ENCODE assay signal across 19 cellular contexts in genomic region chr13:39474600-39474999, GRCh38.
DNase-seq lines count a peak whose midpoint lies in the region; ATAC-seq and TF ChIP-seq lines count a peak whose summit lies in the region.
"Had no signal": no experiment of that assay in that cellular context is flagged by ENCODE, and none has a peak within 500 bp of the region (broad histone marks: within the 10 kb centered on the region; RNA-seq: fewer than 3 reads in every experiment).

No MANE protein-coding gene starts in this region.

- BruUV-seq in PC-3 (replicated peaks; lab: Mats Ljungman, UMichigan) = no TSS peak

- TF ChIP-seq CTCF in SK-N-SH (IDR thresholded peaks at IDR 0.05) (no peak), glutamatergic neuron (IDR thresholded peaks at IDR 0.05; ENCODE audit: partially characterized antibody, unreplicated experiment) (no peak), PC-3 (conservative IDR thresholded peaks at IDR 0.05; ENCODE audit: low read depth, low read length) (no peak)

- CTCF ChIA-PET in SK-N-SH (lab: Yijun Ruan, JAX) (interaction anchor here (0.9 kb wide), 1 partner anchor 14 kb away, joined by 3 read pairs; no protein-coding TSS in a partner anchor), PC-3 (lab: Charles Lee) (interaction anchor here (0.5 kb wide), 1 partner anchor 130 kb away, joined by 3 read pairs; no protein-coding TSS in a partner anchor)

- H3K4me1 ChIP-seq in SK-N-SH (ENCODE audit: control insufficient read depth in 1 of 2, insufficient read depth in 2 of 2, low read depth in 1 of 2, low read length in 1 of 2) (no peaks in the 10 kb centered on the region; a peak in 1 of 4 replicates), PC-3 (ENCODE audit: insufficient read depth, low read length) (no peaks in the 10 kb centered on the region)
- H3K4me1 ChIP-seq: BLaER1 had no signal

- ATAC-seq in SK-N-SH treated with all-trans-retinoic acid at 6 μM for 48 hours (no peak), left ventricle myocardium superior (peak; percentile 55), PC-3 (no peak)
- peak; percentile 56 for ATAC-seq in stimulated activated memory B cell treated with anti-CD40 and anti-IgM and Interleukin-4, amounts not matched to agents 10 μg/mL and 1 μg/mL and 100 μg/mL, for 72 hours
- ATAC-seq: GM12878 had no signal

- H3K79me2 ChIP-seq in SK-N-SH (ENCODE audit: insufficient read depth) (no peaks in the 10 kb centered on the region), PC-3 (ENCODE audit: low read length) (no peaks in the 10 kb centered on the region)

- H3K9me3 ChIP-seq in SK-N-SH = no peaks in the 10 kb centered on the region
- H3K9me3 ChIP-seq in PC-3 (ENCODE audit: low read length) = no peaks in the 10 kb centered on the region
- H3K9me3 ChIP-seq: BLaER1 had no signal

- H3K4me2 ChIP-seq in SK-N-SH (no peak overlapping the region), PC-3 (ENCODE audit: low read length) (no peak overlapping the region)
- H3K4me2 ChIP-seq: BLaER1 had no signal

- H3K9me2 ChIP-seq in SK-N-SH = no peaks in the 10 kb centered on the region
- no peaks in the 10 kb centered on the region for H3K9me2 ChIP-seq in PC-3 (replicated peaks; ENCODE audit: low read length)

- H3K9me3 Mint-ChIP-seq in glutamatergic neuron (ENCODE audit: unreplicated experiment) = peaks cover 3% of the 10 kb centered on the region
- no peaks in the 10 kb centered on the region for H3K9me3 Mint-ChIP-seq in stimulated activated memory B cell treated with anti-CD40 and anti-IgM and Interleukin-4, amounts not matched to agents 10 μg/mL and 1 μg/mL and 100 μg/mL, for 72 hours
- H3K9me3 Mint-ChIP-seq: HFFc6 had no signal

- H3K27ac Mint-ChIP-seq in glutamatergic neuron (ENCODE audit: unreplicated experiment) = peak overlapping the region; percentile 45
- no peak overlapping the region for H3K27ac Mint-ChIP-seq in stimulated activated memory B cell treated with anti-CD40 and anti-IgM and Interleukin-4, amounts not matched to agents 10 μg/mL and 1 μg/mL and 100 μg/mL, for 72 hours
- H3K27ac Mint-ChIP-seq: CD4-positive, alpha-beta memory T cell; HFFc6 had no signal

- intact Hi-C loops in left ventricle myocardium superior (cut with micrococcal nuclease) (no loop called here), cardiac septum (cut with DNase I) (no loop called here), PC-3 (cut with micrococcal nuclease) (no loop called here)

- no peak overlapping the region for H3K27ac ChIP-seq in SK-N-SH (ENCODE audit: low read depth in 2 of 2, low read length in 1 of 2)
- H3K27ac ChIP-seq in PC-3 (ENCODE audit: low read length) = no peak overlapping the region
- H3K27ac ChIP-seq: 22Rv1, BLaER1, HL-60 had no signal

- H2AFZ ChIP-seq in SK-N-SH (ENCODE audit: low read depth) (no peak overlapping the region), PC-3 (ENCODE audit: low read length) (no peak overlapping the region)

- H3K4me3 ChIP-seq in SK-N-SH (ENCODE audit: low read depth in 2 of 2, low read length in 1 of 2) (no peak overlapping the region), PC-3 (ENCODE audit: low read length) (no peak overlapping the region)
- H3K4me3 ChIP-seq: BLaER1, GM12878 had no signal

- no peak overlapping the region for H3K9ac ChIP-seq in SK-N-SH
- no peak overlapping the region for H3K9ac ChIP-seq in PC-3 (ENCODE audit: low read length)
- H3K9ac ChIP-seq: BLaER1 had no signal

- POLR2A ChIA-PET in SK-N-SH (lab: Yijun Ruan, JAX) (no interaction called here), PC-3 (lab: Charles Lee; ENCODE audit: unreplicated experiment) (no interaction called here)

- 94% methylated on average over 2 of the region's 2 CpGs for WGBS in SK-N-SH (ENCODE audit: low lambda C conversion rate)

- DNase-seq in SK-N-SH (no peak), left ventricle myocardium superior (no peak), cardiac septum (ENCODE audit: low spot score) (no peak), glutamatergic neuron (no peak), DMS53 treated with DMSO at 0.1 percent for 48 hours (lab: John Stamatoyannopoulos, UW; ENCODE audit: unreplicated experiment) (no peak), PC-3 (no peak)
- DNase-seq: CD4-positive, alpha-beta memory T cell; DMS153; DMS79 treated with DMSO at 0.1 percent for 48 hours; GF-D8; HCEC 1CT; HFFc6 had no signal

- peaks cover 19% of the 10 kb centered on the region for H3K4me1 Mint-ChIP-seq in glutamatergic neuron (ENCODE audit: low read depth, unreplicated experiment)
- H3K4me1 Mint-ChIP-seq in stimulated activated memory B cell treated with anti-CD40 and anti-IgM and Interleukin-4, amounts not matched to agents 10 μg/mL and 1 μg/mL and 100 μg/mL, for 72 hours = no peaks in the 10 kb centered on the region
- H3K4me1 Mint-ChIP-seq: CD14-positive monocyte; CD4-positive, alpha-beta memory T cell had no signal

- no peaks in the 10 kb centered on the region for H3F3A ChIP-seq in SK-N-SH (replicated peaks; ENCODE audit: insufficient read depth)
- H3F3A ChIP-seq in PC-3 (ENCODE audit: low read length, unreplicated experiment) = no peaks in the 10 kb centered on the region

- no peak overlapping the region for H3K4me3 Mint-ChIP-seq in glutamatergic neuron (ENCODE audit: unreplicated experiment)
- no peak overlapping the region for H3K4me3 Mint-ChIP-seq in stimulated activated memory B cell treated with anti-CD40 and anti-IgM and Interleukin-4, amounts not matched to agents 10 μg/mL and 1 μg/mL and 100 μg/mL, for 72 hours
- H3K4me3 Mint-ChIP-seq: CD14-positive monocyte; CD4-positive, alpha-beta memory T cell; HFFc6 had no signal

- H3K27me3 ChIP-seq in SK-N-SH (ENCODE audit: insufficient read depth) (no peaks in the 10 kb centered on the region), PC-3 (ENCODE audit: low read length) (no peaks in the 10 kb centered on the region)
- H3K27me3 ChIP-seq: BLaER1 had no signal

- peaks cover 3% of the 10 kb centered on the region for H3K27me3 Mint-ChIP-seq in glutamatergic neuron (ENCODE audit: unreplicated experiment)
- peaks cover 8% of the 10 kb centered on the region for H3K27me3 Mint-ChIP-seq in stimulated activated memory B cell treated with anti-CD40 and anti-IgM and Interleukin-4, amounts not matched to agents 10 μg/mL and 1 μg/mL and 100 μg/mL, for 72 hours

- no peaks in the 10 kb centered on the region for H3K36me3 Mint-ChIP-seq in glutamatergic neuron (ENCODE audit: unreplicated experiment)
- H3K36me3 Mint-ChIP-seq in stimulated activated memory B cell treated with anti-CD40 and anti-IgM and Interleukin-4, amounts not matched to agents 10 μg/mL and 1 μg/mL and 100 μg/mL, for 72 hours = no peaks in the 10 kb centered on the region
- H3K36me3 Mint-ChIP-seq: CD14-positive monocyte; CD4-positive, alpha-beta memory T cell had no signal

- TF ChIP-seq EP300 in SK-N-SH (IDR thresholded peaks at IDR 0.05; ENCODE audit: borderline replicate concordance in 1 of 2, low read depth in 1 of 2, low read length in 1 of 2) = no peak

- H4K20me1 ChIP-seq in SK-N-SH (ENCODE audit: insufficient read depth) = no peaks in the 10 kb centered on the region
- no peaks in the 10 kb centered on the region for H4K20me1 ChIP-seq in PC-3 (ENCODE audit: low read length)
- H4K20me1 ChIP-seq: BLaER1 had no signal

- no peak for TF ChIP-seq RAD21 in SK-N-SH (IDR thresholded peaks at IDR 0.05; ENCODE audit: low read length)

- H3K36me3 ChIP-seq in SK-N-SH (replicated peaks in 1 of 2; ENCODE audit: control insufficient read depth in 1 of 2, insufficient read depth in 2 of 2, low read length in 1 of 2) (no peaks in the 10 kb centered on the region), PC-3 (ENCODE audit: low read depth, low read length) (no peaks in the 10 kb centered on the region)
- H3K36me3 ChIP-seq: BLaER1 had no signal

TF ChIP-seq in SK-N-SH treated with all-trans-retinoic acid at 6 μM for 48 hours, 23 proteins besides CTCF, POLR2A, EP300 and RAD21:
- no peak for TF ChIP-seq PATZ1 (CRISPR knock-in tag; IDR thresholded peaks at IDR 0.05; ENCODE audit: borderline replicate concordance)
- TF ChIP-seq BACH2 (CRISPR knock-in tag; IDR thresholded peaks at IDR 0.05; ENCODE audit: borderline replicate concordance) = no peak

Comparison
In these comparisons a context has a peak if more than half of its experiments do, and no peak if none do; other contexts are left out.
1. ATAC-seq: peak in left ventricle myocardium superior (single experiment) and stimulated activated memory B cell treated with anti-CD40 and anti-IgM and Interleukin-4, amounts not matched to agents 10 μg/mL and 1 μg/mL and 100 μg/mL, for 72 hours (single experiment); none in SK-N-SH treated with all-trans-retinoic acid at 6 μM for 48 hours (single experiment) and PC-3 (single experiment).